In genomic region chr3:122415762-122416654, GRCh38 we compare ENCODE assay signal across 1 cellular context.
A peak's percentile ranks its signal among the peaks of the same experiment; 100 is the strongest.
TF ChIP-seq lines count a peak whose summit lies in the region.

TSS of gene WDR5B (minus strand) at chr3:122416062. CDS start at chr3:122415528, 534 bp downstream.

TF ChIP-seq in HepG2, 621 proteins besides CTCF, POLR2A, EP300 and RAD21 (continued from another document and continues in another):
- TF ChIP-seq ZNF639 (CRISPR knock-in tag; conservative IDR thresholded peaks at IDR 0.05), result no peak
- TF ChIP-seq NCOA2 (CRISPR knock-in tag; IDR thresholded peaks at IDR 0.05), result no peak; the same call in 1 of the 2 replicates
- TF ChIP-seq FLYWCH1 (CRISPR knock-in tag; IDR thresholded peaks at IDR 0.05), result no peak
- no peak for TF ChIP-seq SUZ12 (IDR thresholded peaks at IDR 0.05; ENCODE audit: low read depth, low read length)
- TF ChIP-seq TRIM24 (CRISPR knock-in tag; IDR thresholded peaks at IDR 0.05), result no peak
- TF ChIP-seq NFATC3 (CRISPR knock-in tag; IDR thresholded peaks at IDR 0.05), result 0 out of 2 replicates have a peak, but pooled peaks have one; percentile 42
- peak; percentile 26; the same call in 1 of the 2 replicates for TF ChIP-seq ZNF740 (CRISPR knock-in tag; IDR thresholded peaks at IDR 0.05)
- no peak for TF ChIP-seq ZNF234 (CRISPR knock-in tag; conservative IDR thresholded peaks at IDR 0.05)
- no peak for TF ChIP-seq BRF2 (CRISPR knock-in tag; IDR thresholded peaks at IDR 0.05)
- no peak for TF ChIP-seq ZNF780A (CRISPR knock-in tag; IDR thresholded peaks at IDR 0.05)
- TF ChIP-seq TRAFD1 (CRISPR knock-in tag; IDR thresholded peaks at IDR 0.05; ENCODE audit: borderline replicate concordance), result no peak
- TF ChIP-seq ATF2 (CRISPR knock-in tag; IDR thresholded peaks at IDR 0.05), result no peak
- TF ChIP-seq THAP9 (CRISPR knock-in tag; IDR thresholded peaks at IDR 0.05; ENCODE audit: borderline replicate concordance), result peak; percentile 81
- no peak for TF ChIP-seq ATRX (CRISPR knock-in tag; IDR thresholded peaks at IDR 0.05; ENCODE audit: borderline replicate concordance)
- no peak for TF ChIP-seq CENPT (CRISPR knock-in tag; IDR thresholded peaks at IDR 0.05; ENCODE audit: low read depth)
- peak; percentile 26; the same call in 1 of the 2 replicates for TF ChIP-seq ZNF331 (CRISPR knock-in tag; IDR thresholded peaks at IDR 0.05)
- no peak for TF ChIP-seq ZNF326 (CRISPR knock-in tag; IDR thresholded peaks at IDR 0.05; ENCODE audit: borderline replicate concordance)
- TF ChIP-seq TBP (CRISPR knock-in tag; IDR thresholded peaks at IDR 0.05), result no peak
- 0 out of 2 replicates have a peak, but pooled peaks have one; percentile 26 for TF ChIP-seq ZFAT (CRISPR knock-in tag; conservative IDR thresholded peaks at IDR 0.05)
- peak; percentile 53 for TF ChIP-seq BCL3 (CRISPR knock-in tag; IDR thresholded peaks at IDR 0.05)
- TF ChIP-seq ZNF138 (CRISPR knock-in tag; IDR thresholded peaks at IDR 0.05; ENCODE audit: low read depth), result no peak
- no peak for TF ChIP-seq WIZ (CRISPR knock-in tag; IDR thresholded peaks at IDR 0.05)
- TF ChIP-seq POLR2AphosphoS2 (IDR thresholded peaks at IDR 0.05; ENCODE audit: low read depth, low read length), result 0 out of 2 replicates have a peak, but pooled peaks have one; percentile 39
- TF ChIP-seq FOSL2 (CRISPR knock-in tag; IDR thresholded peaks at IDR 0.05), result no peak
- TF ChIP-seq GPN1 (CRISPR knock-in tag; IDR thresholded peaks at IDR 0.05; ENCODE audit: borderline replicate concordance), result no peak
- no peak for TF ChIP-seq ZNF382 (CRISPR knock-in tag; IDR thresholded peaks at IDR 0.05; ENCODE audit: borderline replicate concordance)
- peak; percentile 80; the same call in 1 of the 2 replicates for TF ChIP-seq FOXJ3 (CRISPR knock-in tag; IDR thresholded peaks at IDR 0.05; ENCODE audit: borderline replicate concordance)
- peak; percentile 67 for TF ChIP-seq ZNF574 (CRISPR knock-in tag; IDR thresholded peaks at IDR 0.05)
- no peak for TF ChIP-seq FOXA3 (CRISPR knock-in tag; IDR thresholded peaks at IDR 0.05)
- no peak for TF ChIP-seq DZIP1 (CRISPR knock-in tag; IDR thresholded peaks at IDR 0.05)
- TF ChIP-seq JUN (CRISPR knock-in tag; IDR thresholded peaks at IDR 0.05), result no peak
- no peak for TF ChIP-seq TBL1XR1 (IDR thresholded peaks at IDR 0.05; ENCODE audit: borderline replicate concordance, low read length, partially characterized antibody)
- no peak for TF ChIP-seq CENPX (CRISPR knock-in tag; IDR thresholded peaks at IDR 0.05)
- TF ChIP-seq PAF1 (CRISPR knock-in tag; IDR thresholded peaks at IDR 0.05), result no peak
- TF ChIP-seq ZIK1 (CRISPR knock-in tag; IDR thresholded peaks at IDR 0.05; ENCODE audit: borderline replicate concordance, low read depth), result no peak
- TF ChIP-seq ZNF605 (CRISPR knock-in tag; IDR thresholded peaks at IDR 0.05), result peak; percentile 98
- TF ChIP-seq ZNF44 (CRISPR knock-in tag; IDR thresholded peaks at IDR 0.05), result 0 out of 2 replicates have a peak, but pooled peaks have one; percentile 1
- no peak for TF ChIP-seq SKI (IDR thresholded peaks at IDR 0.05; ENCODE audit: partially characterized antibody)
- TF ChIP-seq ZBTB44 (CRISPR knock-in tag; IDR thresholded peaks at IDR 0.05), result 0 out of 2 replicates have a peak, but pooled peaks have one; percentile 31
- peak; percentile 79 for TF ChIP-seq ZNF501 (CRISPR knock-in tag; IDR thresholded peaks at IDR 0.05)
